ENCODE assay signal across 8 cellular contexts in the genomic region with DNA sequence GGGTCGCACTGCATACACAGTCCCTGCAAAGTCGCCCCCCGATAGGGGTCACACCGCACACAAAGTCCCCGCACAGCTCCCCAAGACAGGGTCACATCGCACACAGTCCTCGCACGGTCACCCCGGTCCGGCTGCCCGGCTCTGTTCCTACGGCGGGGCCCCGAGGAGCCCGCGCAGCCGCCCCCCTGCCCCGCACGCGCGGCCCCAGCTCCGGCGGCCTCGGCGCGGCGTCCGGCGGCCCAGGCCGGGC. TPM values are rescaled to one million over a fixed set of nuclear protein-coding genes. Genes with fewer than 3 reads are reported as not detected.
A peak's percentile ranks its signal among the peaks of the same experiment; 100 is the strongest.
DNase-seq lines count a peak whose midpoint lies in the region; ATAC-seq and TF ChIP-seq lines count a peak whose summit lies in the region.

No MANE protein-coding gene starts in this region.

- H3K27ac ChIP-seq in ACC112 (ENCODE audit: low read depth, low read length) (peak overlapping the region; percentile 99), adrenal gland (peak overlapping the region; percentile 73 to 100 (median 89)), thoracic aorta (peak overlapping the region; percentile 92 to 93)

- peaks cover 53% of the 10 kb centered on the region for H3K4me1 ChIP-seq in ACC112 (ENCODE audit: control insufficient read depth, insufficient read depth, low read length, unreplicated experiment)
- H3K4me1 ChIP-seq in adrenal gland (replicated peaks in 1 of 2) = peaks cover 30 to 53% of the 10 kb centered on the region in 2 donors
- peaks cover 36 to 56% of the 10 kb centered on the region in 2 donors for H3K4me1 ChIP-seq in thoracic aorta (ENCODE audit: control insufficient read depth in 1 of 2, low read depth in 2 of 2)

- DNase-seq in adrenal gland (no peak), kidney epithelial cell (ENCODE audit: low read depth) (no peak), thoracic aorta (ENCODE audit: low spot score) (no peak), NCI-H510A (lab: John Stamatoyannopoulos, UW) (no peak), cortex of kidney (lab: John Stamatoyannopoulos, UW) (no peak)

- intact Hi-C loops in adrenal gland (cut with DNase I) = no loop called here

- no peaks in the 10 kb centered on the region for H3K9me3 ChIP-seq in adrenal gland (replicated peaks in 1 of 3)
- H3K9me3 ChIP-seq in thoracic aorta = no peaks in the 10 kb centered on the region

- no peaks in the 10 kb centered on the region for H3K27me3 ChIP-seq in ACC112 (ENCODE audit: insufficient read depth, low read length)
- H3K27me3 ChIP-seq in adrenal gland = no peaks in the 10 kb centered on the region
- no peaks in the 10 kb centered on the region for H3K27me3 ChIP-seq in kidney epithelial cell (ENCODE audit: control insufficient read depth, insufficient read depth, low read length)
- no peaks in the 10 kb centered on the region for H3K27me3 ChIP-seq in thoracic aorta (replicated peaks; ENCODE audit: insufficient read depth)

- TF ChIP-seq CTCF in adrenal gland (IDR thresholded peaks at IDR 0.05) = no peak
- TF ChIP-seq CTCF in kidney epithelial cell (IDR thresholded peaks at IDR 0.05; ENCODE audit: insufficient read depth, low read length, poor library complexity, severe bottlenecking) = no peak
- TF ChIP-seq CTCF in thoracic aorta (IDR thresholded peaks at IDR 0.05) = no peak

- peaks cover 43% of the 10 kb centered on the region for H3K79me2 ChIP-seq in ACC112 (ENCODE audit: control insufficient read depth, insufficient read depth, low read length, unreplicated experiment)

- H3K36me3 ChIP-seq in ACC112 (ENCODE audit: insufficient read depth, low read length) (peaks cover 18% of the 10 kb centered on the region), adrenal gland (replicated peaks in 1 of 2) (peaks cover 0 to 1% of the 10 kb centered on the region in 2 donors), kidney epithelial cell (ENCODE audit: control insufficient read depth, insufficient read depth, low read length) (peaks cover 1% of the 10 kb centered on the region), thoracic aorta (no peaks in the 10 kb centered on the region)

- peak; percentile 15 for ATAC-seq in HG02763 (IDR thresholded peaks at IDR 0.05; ENCODE audit: unreplicated experiment)
- ATAC-seq in thoracic aorta (ENCODE audit: insufficient number of reproducible peaks, low FRiP score, low read depth) = no peak
- no peak for ATAC-seq in GM18498 (IDR thresholded peaks at IDR 0.05; ENCODE audit: unreplicated experiment)

- H3K4me3 ChIP-seq in ACC112 (ENCODE audit: low read depth, low read length) (peak overlapping the region; percentile 94), adrenal gland (peak overlapping the region; percentile 10 to 80 (median 62)), kidney epithelial cell (ENCODE audit: low read depth, low read length) (peak overlapping the region; percentile 84), thoracic aorta (peak overlapping the region; percentile 92)

- 0 to 4% (median 1%) methylated on average over 5 to 30 of the region's 30 CpGs; no CpG with 5 or more reads in 1 of the 4 donors for WGBS in adrenal gland, 4 donors

- no peak overlapping the region for H2AFZ ChIP-seq in ACC112 (ENCODE audit: low read length, unreplicated experiment)

- TF ChIP-seq POLR2A in adrenal gland (IDR thresholded peaks at IDR 0.05) = no peak

RNA-seq across cellular contexts. Expression of a gene that starts 0.3 kb away (rescaled TPM):
- total RNA-seq in adrenal gland = 10 to 100 TPM; 12.8 to 40.1 (median 24.9) TPM
- 1 to 10 TPM; 5.3 to 9.4 (median 7.8) TPM for polyA plus RNA-seq in adrenal gland
- 18.6 and 21.4 TPM in 2 replicates for total RNA-seq in kidney epithelial cell
- total RNA-seq in thoracic aorta = 10 to 100 TPM; 25.3 to 57.6 TPM

RNA-seq across cellular contexts. Expression of a gene that starts 22.8 kb away (rescaled TPM):
- total RNA-seq in adrenal gland = not detected
- not detected for polyA plus RNA-seq in adrenal gland
- total RNA-seq in kidney epithelial cell = not detected in 2 replicates
- total RNA-seq in thoracic aorta = not detected
